In the genomic region with DNA sequence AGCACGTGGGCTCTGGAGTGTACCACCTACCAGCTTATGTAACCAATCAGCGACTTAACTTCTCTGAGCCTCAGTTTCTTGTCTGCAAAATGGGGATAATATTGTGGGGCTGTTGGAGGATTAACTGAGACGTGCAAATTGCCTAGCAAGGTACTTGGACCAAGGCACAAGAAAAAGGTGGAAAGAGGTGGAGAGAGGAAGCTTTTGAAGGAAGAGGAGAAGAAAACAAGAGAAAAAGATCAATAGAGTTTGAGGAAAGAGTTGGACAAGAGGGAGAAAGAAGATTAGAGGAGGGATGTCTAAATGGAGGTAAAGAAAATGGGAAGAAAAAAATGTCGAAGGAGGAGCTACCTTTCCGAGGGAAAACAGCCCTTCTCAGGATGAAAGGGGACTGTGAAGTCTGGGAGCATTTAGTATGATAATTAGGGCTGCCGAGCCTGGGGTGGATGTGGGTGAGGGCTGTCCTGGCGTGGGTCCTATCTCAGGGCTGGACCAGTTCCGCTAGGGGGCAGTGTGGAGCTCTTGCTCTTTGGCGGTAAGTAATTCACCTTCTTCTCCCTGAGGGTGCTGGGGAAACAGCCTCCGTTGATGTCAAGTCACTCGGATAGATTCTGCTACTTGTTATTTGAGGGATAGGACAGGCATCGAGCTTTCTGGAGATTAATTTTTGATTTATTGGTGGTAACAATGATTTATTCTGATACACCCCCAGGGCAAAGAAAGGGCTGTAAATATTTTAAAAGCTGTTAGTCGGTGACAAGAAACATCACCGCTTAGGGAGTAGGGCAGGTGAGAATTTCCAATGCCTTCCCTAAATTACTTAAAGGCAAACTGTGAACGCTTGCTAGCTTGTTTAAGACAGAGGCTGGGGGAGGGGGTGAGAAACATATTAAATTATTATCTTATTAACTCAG, we compare ENCODE assay signal across 8 cellular contexts.
A peak's percentile ranks its signal among the peaks of the same experiment; 100 is the strongest.
DNase-seq lines count a peak whose midpoint lies in the region; ATAC-seq and TF ChIP-seq lines count a peak whose summit lies in the region.

No MANE protein-coding gene starts in this region.

- no peaks in the 10 kb centered on the region for H3K9me3 ChIP-seq in AG04450 (ENCODE audit: control insufficient read depth, insufficient read depth, low read length)
- no peaks in the 10 kb centered on the region for H3K9me3 ChIP-seq in endodermal cell (ENCODE audit: control insufficient read depth, low read length)

- TF ChIP-seq CTCF in AG04450 (IDR thresholded peaks at IDR 0.05; ENCODE audit: low read depth, low read length) (peak; percentile 61), GM20000 (IDR thresholded peaks at IDR 0.05; ENCODE audit: extremely low read depth, missing control alignments) (peak; percentile 80), endodermal cell (conservative IDR thresholded peaks at IDR 0.05) (peak; percentile 97)
- peak; percentile 91 for TF ChIP-seq CTCF in activated CD8-positive, alpha-beta T cell treated with anti-CD3 and anti-CD28 coated beads for 36 hours (IDR thresholded peaks at IDR 0.05)

- peaks cover 5% of the 10 kb centered on the region for H3K27me3 ChIP-seq in AG04450 (ENCODE audit: control insufficient read depth, insufficient read depth, low read length)
- no peaks in the 10 kb centered on the region for H3K27me3 ChIP-seq in endodermal cell (ENCODE audit: control insufficient read depth, insufficient read depth, low read length, poor library complexity, severe bottlenecking)

- no peaks in the 10 kb centered on the region for H3K36me3 Mint-ChIP-seq in activated CD8-positive, alpha-beta T cell treated with anti-CD3 and anti-CD28 coated beads for 36 hours (ENCODE audit: low read depth)
- no peaks in the 10 kb centered on the region for H3K36me3 Mint-ChIP-seq in endodermal cell (ENCODE audit: low read depth)

- DNase-seq in AG04450 (ENCODE audit: low read depth, low spot score) (no peak), GM20000 (ENCODE audit: low spot score) (peak; percentile 73), NCI-H526 (lab: John Stamatoyannopoulos, UW) (peak; percentile 21 to 84), endodermal cell (peak; percentile 98), myocyte (ENCODE audit: low read depth) (peak; percentile 38)
- peak; percentile 93 for DNase-seq in activated CD8-positive, alpha-beta T cell treated with anti-CD3 and anti-CD28 coated beads for 36 hours
- DNase-seq in stimulated activated CD8-positive, alpha-beta memory T cell treated with anti-CD3 and anti-CD28 coated beads, Interleukin-4, amount 100 ng/mL, for 4 hours (ENCODE audit: low read depth in 2 of 2, low spot score in 1 of 2), result peak; percentile 46 to 75

- peaks cover 2% of the 10 kb centered on the region for H3K4me1 Mint-ChIP-seq in activated CD8-positive, alpha-beta T cell treated with anti-CD3 and anti-CD28 coated beads for 36 hours (ENCODE audit: low read depth)
- peaks cover 3% of the 10 kb centered on the region for H3K4me1 Mint-ChIP-seq in endodermal cell

- intact Hi-C loops in activated CD8-positive, alpha-beta T cell treated with anti-CD3 and anti-CD28 coated beads for 36 hours (cut with micrococcal nuclease), result no loop called here

- H3K9me3 Mint-ChIP-seq in activated CD8-positive, alpha-beta T cell treated with anti-CD3 and anti-CD28 coated beads for 36 hours, result no peaks in the 10 kb centered on the region
- H3K9me3 Mint-ChIP-seq in endodermal cell, result no peaks in the 10 kb centered on the region

- H3K27ac ChIP-seq in AG04450 (ENCODE audit: low read depth, low read length) (no peak overlapping the region), endodermal cell (ENCODE audit: low read depth, low read length) (no peak overlapping the region)

- H3K27me3 Mint-ChIP-seq in activated CD8-positive, alpha-beta T cell treated with anti-CD3 and anti-CD28 coated beads for 36 hours, result peaks cover 27% of the 10 kb centered on the region
- H3K27me3 Mint-ChIP-seq in endodermal cell (ENCODE audit: insufficient read depth), result peaks cover 10% of the 10 kb centered on the region

- H3K4me3 ChIP-seq in AG04450 (ENCODE audit: low read depth, low read length) (no peak overlapping the region), endodermal cell (ENCODE audit: low read length) (no peak overlapping the region)

- H3K4me1 ChIP-seq in endodermal cell (ENCODE audit: control insufficient read depth, insufficient read depth, low read length), result no peaks in the 10 kb centered on the region

- no peak overlapping the region for H3K9ac ChIP-seq in endodermal cell (ENCODE audit: extremely low read depth, low read length, poor library complexity, severe bottlenecking)

- H3K36me3 ChIP-seq in endodermal cell (ENCODE audit: control insufficient read depth, insufficient read depth, low read length), result no peaks in the 10 kb centered on the region

- ATAC-seq in activated CD8-positive, alpha-beta T cell treated with anti-CD3 and anti-CD28 coated beads for 36 hours, result peak; percentile 94
- no peak for ATAC-seq in GM18861 (IDR thresholded peaks at IDR 0.05; ENCODE audit: unreplicated experiment)

- 44 to 52% methylated on average over 10 to 14 of the region's 15 CpGs for WGBS in endodermal cell (ENCODE audit: insufficient coverage in 1 of 2, insufficient read length in 1 of 2), 2 experiments

- CTCF ChIA-PET in AG04450 (lab: Charles Lee), result interaction anchor here (0.6 to 2.1 kb wide), 21 partner anchors 9 to 701 kb away, joined by 3 to 28 read pairs (median 4); no protein-coding TSS in a partner anchor
- CTCF ChIA-PET in activated CD8-positive, alpha-beta T cell treated with anti-CD3 and anti-CD28 coated beads for 36 hours (lab: Charles Lee), result interaction anchor here (0.6 to 9.2 kb wide), 61 partner anchors 8 to 581 kb away, joined by 3 to 307 read pairs (median 4); no protein-coding TSS in a partner anchor

- POLR2A ChIA-PET in AG04450 (lab: Yijun Ruan, JAX), result no interaction called here
- POLR2A ChIA-PET in activated CD8-positive, alpha-beta T cell treated with anti-CD3 and anti-CD28 coated beads for 36 hours (lab: Charles Lee), result interaction anchor here (1.3 kb wide), 1 partner anchor 28 kb away, joined by 3 read pairs; no protein-coding TSS in a partner anchor

- no peak overlapping the region for H3K27ac Mint-ChIP-seq in activated CD8-positive, alpha-beta T cell treated with anti-CD3 and anti-CD28 coated beads for 36 hours
- H3K27ac Mint-ChIP-seq in endodermal cell, result no peak overlapping the region

- H3K4me3 Mint-ChIP-seq in activated CD8-positive, alpha-beta T cell treated with anti-CD3 and anti-CD28 coated beads for 36 hours, result no peak overlapping the region
- H3K4me3 Mint-ChIP-seq in endodermal cell, result no peak overlapping the region
